10 cellular contexts compared by ENCODE assay signal in the genomic region with DNA sequence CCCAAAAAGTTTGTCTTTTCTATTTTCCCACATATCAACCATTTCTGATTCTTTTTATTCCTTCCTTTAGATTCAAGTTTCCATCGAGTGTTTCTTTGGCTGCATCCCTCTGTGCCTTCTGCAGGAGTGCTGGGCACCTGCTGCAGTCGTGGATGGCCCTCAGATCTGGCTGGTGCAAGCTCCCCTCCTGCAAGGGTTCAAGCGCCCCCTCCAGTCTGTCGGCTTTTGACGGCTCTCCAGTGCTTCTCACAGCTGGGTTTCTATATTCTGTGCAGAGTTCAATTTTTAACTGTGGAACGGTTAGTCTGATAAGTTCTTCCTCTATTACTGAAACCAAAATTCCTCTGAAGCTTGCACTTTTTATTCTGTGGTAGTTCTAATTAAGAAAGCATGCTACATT.
DNase-seq lines count a peak whose midpoint lies in the region; ATAC-seq and TF ChIP-seq lines count a peak whose summit lies in the region.
"Had no signal": no experiment of that assay in that cellular context is flagged by ENCODE, and none has a peak within 500 bp of the region (broad histone marks: within the 10 kb centered on the region; RNA-seq: fewer than 3 reads in every experiment).

No MANE protein-coding gene starts in this region.

- DNase-seq in stimulated activated CD4-positive, alpha-beta T cell treated with anti-CD3 and anti-CD28 coated beads, Interleukin-15, amount 100 ng/mL, for 24 hours, result peak; percentile 53
- DNase-seq in stimulated activated CD4-positive, alpha-beta T cell treated with anti-CD3 and anti-CD28 coated beads, Interleukin-12 subunit alpha, Interleukin-12 subunit beta, amount 100 ng/mL, for 4 hours, result no peak
- peak; percentile 76 for DNase-seq in activated CD4-positive, alpha-beta T cell treated with anti-CD3 and anti-CD28 coated beads, Interleukin-2, amount 10 ng/mL, durations not matched to agents 24 days and 14 days
- DNase-seq in foreskin keratinocyte, result no peak
- DNase-seq in stimulated activated naive CD4-positive, alpha-beta T cell (lab: John Stamatoyannopoulos, UW), result no peak
- DNase-seq in dermis blood vessel endothelial cell, result no peak
- DNase-seq: effector CD8-positive, alpha-beta T cell; NCI-H1048 had no signal

- H3K27me3 ChIP-seq in foreskin keratinocyte, result no peaks in the 10 kb centered on the region

- H3K4me3 Mint-ChIP-seq in activated CD4-positive, alpha-beta T cell treated with anti-CD3 and anti-CD28 coated beads, Interleukin-2, amount 10 ng/mL, durations not matched to agents 24 days and 14 days, result no peak overlapping the region

- H3K4me1 ChIP-seq in foreskin keratinocyte, result no peaks in the 10 kb centered on the region

- no peaks in the 10 kb centered on the region for H3K27me3 Mint-ChIP-seq in activated CD4-positive, alpha-beta T cell treated with anti-CD3 and anti-CD28 coated beads, Interleukin-2, amount 10 ng/mL, durations not matched to agents 24 days and 14 days

- peaks cover 18% of the 10 kb centered on the region for H3K4me1 Mint-ChIP-seq in activated CD4-positive, alpha-beta T cell treated with anti-CD3 and anti-CD28 coated beads, Interleukin-2, amount 10 ng/mL, durations not matched to agents 24 days and 14 days

- ATAC-seq in foreskin keratinocyte (no peak), GM21619 (IDR thresholded peaks at IDR 0.05; ENCODE audit: unreplicated experiment) (no peak), HG03135 (IDR thresholded peaks at IDR 0.05; ENCODE audit: unreplicated experiment) (no peak)

- H3K36me3 Mint-ChIP-seq in activated CD4-positive, alpha-beta T cell treated with anti-CD3 and anti-CD28 coated beads, Interleukin-2, amount 10 ng/mL, durations not matched to agents 24 days and 14 days (ENCODE audit: low read depth), result peaks cover 40% of the 10 kb centered on the region

- H3K27ac ChIP-seq in foreskin keratinocyte, result no peak overlapping the region

- intact Hi-C loops in activated CD4-positive, alpha-beta T cell treated with anti-CD3 and anti-CD28 coated beads, Interleukin-2, amount 10 ng/mL, durations not matched to agents 24 days and 14 days (cut with micrococcal nuclease), result loop anchor here (2.0 kb wide), 1 partner anchor 14 kb away; no protein-coding TSS in a partner anchor

- peak overlapping the region; percentile 71 for H3K27ac Mint-ChIP-seq in activated CD4-positive, alpha-beta T cell treated with anti-CD3 and anti-CD28 coated beads, Interleukin-2, amount 10 ng/mL, durations not matched to agents 24 days and 14 days

- TF ChIP-seq CTCF in foreskin keratinocyte (conservative IDR thresholded peaks at IDR 0.05), result peak; percentile 9

- H3K9me3 Mint-ChIP-seq in activated CD4-positive, alpha-beta T cell treated with anti-CD3 and anti-CD28 coated beads, Interleukin-2, amount 10 ng/mL, durations not matched to agents 24 days and 14 days, result peaks cover 6% of the 10 kb centered on the region

Comparison
In these comparisons a context has a peak if more than half of its experiments do, and no peak if none do; other contexts are left out.
1. DNase-seq: peak in stimulated activated CD4-positive, alpha-beta T cell treated with anti-CD3 and anti-CD28 coated beads, Interleukin-15, amount 100 ng/mL, for 24 hours (single experiment) and activated CD4-positive, alpha-beta T cell treated with anti-CD3 and anti-CD28 coated beads, Interleukin-2, amount 10 ng/mL, durations not matched to agents 24 days and 14 days (single experiment); none in stimulated activated CD4-positive, alpha-beta T cell treated with anti-CD3 and anti-CD28 coated beads, Interleukin-12 subunit alpha, Interleukin-12 subunit beta, amount 100 ng/mL, for 4 hours (single experiment), foreskin keratinocyte (0 of 2), stimulated activated naive CD4-positive, alpha-beta T cell (0 of 6) and dermis blood vessel endothelial cell (single experiment).